ENCODE assay signal across 14 cellular contexts in genomic region chr20:61940491-61940890, GRCh38.
"Had no signal": no experiment of that assay in that cellular context is flagged by ENCODE, and none has a peak within 500 bp of the region (broad histone marks: within the 10 kb centered on the region; RNA-seq: fewer than 3 reads in every experiment).

No MANE protein-coding gene starts in this region.

- H3K4me3 ChIP-seq: transverse colon, vagina had no signal

- H3K36me3 ChIP-seq: transverse colon, vagina had no signal

- H3K4me3 Mint-ChIP-seq: activated CD4-positive, alpha-beta memory T cell treated with anti-CD3 and anti-CD28 coated beads, Interleukin-2, amount 10 ng/mL, durations not matched to agents 7 days and 5 days; activated naive CD8-positive, alpha-beta T cell; activated T-cell treated with anti-CD3 and anti-CD28 coated beads, Interleukin-2, amount 50 U/mL, for 24 hours; effector memory CD8-positive, alpha-beta T cell; nephron; T-helper 17 cell had no signal

- H3K4me1 Mint-ChIP-seq: activated CD4-positive, alpha-beta memory T cell treated with anti-CD3 and anti-CD28 coated beads, Interleukin-2, amount 10 ng/mL, durations not matched to agents 7 days and 5 days; nephron; T-helper 17 cell had no signal

- H3K9me3 Mint-ChIP-seq: activated CD4-positive, alpha-beta memory T cell treated with anti-CD3 and anti-CD28 coated beads, Interleukin-2, amount 10 ng/mL, durations not matched to agents 7 days and 5 days; activated T-cell treated with anti-CD3 and anti-CD28 coated beads, Interleukin-2, amount 50 U/mL, for 24 hours; effector memory CD8-positive, alpha-beta T cell; nephron had no signal

- H3K4me1 ChIP-seq: transverse colon, vagina had no signal

- H3K27ac ChIP-seq: transverse colon, vagina had no signal

- H3K27me3 Mint-ChIP-seq: activated CD4-positive, alpha-beta memory T cell treated with anti-CD3 and anti-CD28 coated beads, Interleukin-2, amount 10 ng/mL, durations not matched to agents 7 days and 5 days; activated naive CD8-positive, alpha-beta T cell had no signal

- H3K27me3 ChIP-seq: vagina had no signal

- H3K27ac Mint-ChIP-seq: activated CD4-positive, alpha-beta memory T cell treated with anti-CD3 and anti-CD28 coated beads, Interleukin-2, amount 10 ng/mL, durations not matched to agents 7 days and 5 days; activated naive CD8-positive, alpha-beta T cell; activated T-cell treated with anti-CD3 and anti-CD28 coated beads, Interleukin-2, amount 50 U/mL, for 24 hours; effector memory CD8-positive, alpha-beta T cell; nephron; T-helper 17 cell had no signal

- H3K36me3 Mint-ChIP-seq: activated naive CD8-positive, alpha-beta T cell had no signal

- DNase-seq: activated CD4-positive, alpha-beta memory T cell treated with anti-CD3 and anti-CD28 coated beads, Interleukin-2, amount 10 ng/mL, durations not matched to agents 7 days and 5 days; activated CD4-positive, alpha-beta T cell treated with anti-CD3 and anti-CD28 coated beads for 4 hours; activated T-cell treated with anti-CD3 and anti-CD28 coated beads, Interleukin-2, amount 50 U/mL, for 24 hours; amniotic stem cell; central memory CD4-positive, alpha-beta T cell; effector memory CD8-positive, alpha-beta T cell; foreskin melanocyte; islet precursor cell; stimulated activated naive CD8-positive, alpha-beta T cell treated with anti-CD3 and anti-CD28 coated beads, Interleukin-15, Interleukin-2, amounts not matched to agents 100 U/mL and 50 U/mL, for 24 hours; T-helper 17 cell; transverse colon had no signal

- H3K9me3 ChIP-seq: transverse colon, vagina had no signal
